Comparison of ENCODE assay signal across 8 cellular contexts in the genomic region with DNA sequence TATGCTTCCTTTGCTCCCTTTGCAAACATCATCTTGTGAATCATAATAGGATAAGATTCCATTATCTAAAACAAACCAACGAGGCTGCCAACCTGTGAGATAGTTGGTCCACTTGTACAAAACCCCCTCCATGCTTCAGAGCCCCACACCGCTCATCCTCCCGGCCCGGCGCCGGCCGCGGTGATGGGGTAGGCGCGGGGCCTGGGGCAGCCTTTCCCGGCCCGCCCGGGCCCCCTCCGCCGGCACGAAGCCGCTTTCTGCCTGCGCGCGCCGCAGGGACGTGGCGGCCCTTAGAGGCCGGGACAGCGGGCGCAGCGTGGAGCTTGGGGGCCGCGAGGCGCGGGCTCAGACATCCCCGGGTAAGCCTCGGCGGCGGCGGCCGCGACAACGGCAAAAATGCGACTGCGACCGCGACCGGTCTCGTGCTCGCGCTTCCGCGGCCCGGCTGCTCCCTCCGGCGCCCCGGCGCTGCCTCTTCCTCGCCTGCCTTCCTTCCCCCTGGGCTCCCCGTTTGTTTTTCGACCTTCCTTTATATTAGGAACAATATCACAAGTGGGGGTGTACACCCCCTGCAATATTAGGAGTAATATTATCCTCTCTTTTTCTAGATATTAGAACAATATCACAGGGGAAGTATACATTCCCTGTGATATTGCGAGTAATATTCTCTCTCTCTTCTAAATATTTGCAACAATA. TPM values are rescaled to one million over a fixed set of nuclear protein-coding genes. Genes with fewer than 3 reads are reported as not detected.
DNase-seq lines count a peak whose midpoint lies in the region; ATAC-seq and TF ChIP-seq lines count a peak whose summit lies in the region.
"Had no signal": no experiment of that assay in that cellular context is flagged by ENCODE, and none has a peak within 500 bp of the region (broad histone marks: within the 10 kb centered on the region; RNA-seq: fewer than 3 reads in every experiment).

No MANE protein-coding gene starts in this region.

- H3K4me1 ChIP-seq in HEK293 (ENCODE audit: control insufficient read depth, insufficient read depth, low read length): peaks cover 4% of the 10 kb centered on the region; the same call in 1 of the 2 replicates
- H3K4me1 ChIP-seq in mesendoderm (ENCODE audit: control insufficient read depth, low read depth, low read length): no peaks in the 10 kb centered on the region

- CTCF ChIA-PET in HEK293 (lab: Yijun Ruan, JAX): no interaction called here

- H3K79me2 ChIP-seq in neural cell (replicated peaks; ENCODE audit: insufficient read depth, low read length) (no peaks in the 10 kb centered on the region), mesendoderm (ENCODE audit: control insufficient read depth, insufficient read depth, low read length) (no peaks in the 10 kb centered on the region)

- no peak overlapping the region for H2BK15ac ChIP-seq in mesendoderm (replicated peaks; ENCODE audit: low read depth)

- H3K4me3 ChIP-seq in HEK293 (ENCODE audit: low read depth, low read length) (no peak overlapping the region; the same call in 1 of the 2 replicates), neural cell (ENCODE audit: low read length) (peak overlapping the region; percentile 35), mesendoderm (ENCODE audit: low read length) (no peak overlapping the region)

- H2BK120ac ChIP-seq in mesendoderm (ENCODE audit: low read depth, low read length): no peak overlapping the region

- H3K18ac ChIP-seq in mesendoderm (ENCODE audit: low read length): no peak overlapping the region

- no peak overlapping the region for H2AK5ac ChIP-seq in mesendoderm (ENCODE audit: low read length)

- ATAC-seq in SK-N-SH treated with all-trans-retinoic acid at 6 μM for 48 hours (peak; percentile 59), GM21619 (IDR thresholded peaks at IDR 0.05; ENCODE audit: unreplicated experiment) (no peak)

- H3K4me2 ChIP-seq in neural cell (ENCODE audit: low read length) (no peak overlapping the region), mesendoderm (ENCODE audit: low read length) (no peak overlapping the region)

- no peak for TF ChIP-seq RAD21 in neural cell (conservative IDR thresholded peaks at IDR 0.05)

- no peaks in the 10 kb centered on the region for H4K20me1 ChIP-seq in neural cell (ENCODE audit: insufficient read depth)

- POLR2A ChIA-PET in HEK293 (lab: Yijun Ruan, JAX): no interaction called here

- no peak overlapping the region for H3K23ac ChIP-seq in mesendoderm (ENCODE audit: low read length)

- H4K5ac ChIP-seq in mesendoderm (ENCODE audit: low read length): no peak overlapping the region

- no CpG with 5 or more reads among the region's 58 CpGs for WGBS in mesendoderm (ENCODE audit: extremely low coverage, insufficient coverage, low lambda C conversion rate)

- no peak overlapping the region for H3K27ac ChIP-seq in HEK293 (ENCODE audit: extremely low read depth, low read depth, low read length)
- H3K27ac ChIP-seq in neural cell (ENCODE audit: low read length): no peak overlapping the region
- no peak overlapping the region for H3K27ac ChIP-seq in mesendoderm (ENCODE audit: low read depth, low read length)

- H3K56ac ChIP-seq in mesendoderm (ENCODE audit: low read length): no peak overlapping the region

- H3K9me2 ChIP-seq in neural cell (ENCODE audit: insufficient read depth, low read length): no peaks in the 10 kb centered on the region

- H3K9me3 ChIP-seq in HEK293 (ENCODE audit: control insufficient read depth, insufficient read depth, low read depth, low read length) (no peaks in the 10 kb centered on the region), neural cell (ENCODE audit: low read length) (no peaks in the 10 kb centered on the region)

- no peaks in the 10 kb centered on the region for H3K79me1 ChIP-seq in mesendoderm (ENCODE audit: low read length)

- no peaks in the 10 kb centered on the region for H3F3A ChIP-seq in neural cell (ENCODE audit: insufficient read depth, low read length, poor library complexity, severe bottlenecking)

- H3K9ac ChIP-seq in neural cell (ENCODE audit: low read length) (no peak overlapping the region), mesendoderm (ENCODE audit: low read length) (no peak overlapping the region)

- peak; percentile 36 for DNase-seq in central memory CD4-positive, alpha-beta T cell
- DNase-seq in mesendoderm (no peak), SKM-1 (lab: John Stamatoyannopoulos, UW; ENCODE audit: unreplicated experiment) (no peak)

- TF ChIP-seq CTCF in HEK293 (tag by site-specific recombination; IDR thresholded peaks at IDR 0.05): no peak
- no peak for TF ChIP-seq CTCF in neural cell (IDR thresholded peaks at IDR 0.05; ENCODE audit: poor library complexity, severe bottlenecking)

- no peak for TF ChIP-seq EP300 in neural cell (conservative IDR thresholded peaks at IDR 0.05; ENCODE audit: poor library complexity, severe bottlenecking)

- H4K8ac ChIP-seq in mesendoderm (ENCODE audit: low read depth, low read length): no peak overlapping the region

- H3K27me3 ChIP-seq in neural cell (ENCODE audit: insufficient read depth, low read depth, low read length): peaks cover 17% of the 10 kb centered on the region
- peaks cover 24% of the 10 kb centered on the region for H3K27me3 ChIP-seq in mesendoderm (ENCODE audit: insufficient read depth, low read length, poor library complexity)

- H2AFZ ChIP-seq in neural cell (ENCODE audit: low read depth, low read length): no peak overlapping the region

- H3K4ac ChIP-seq in mesendoderm (ENCODE audit: low read depth, low read length): no peak overlapping the region

- no peaks in the 10 kb centered on the region for H3K36me3 ChIP-seq in HEK293 (ENCODE audit: control insufficient read depth in 2 of 2, insufficient read depth in 1 of 2, low read length in 2 of 2)
- no peaks in the 10 kb centered on the region for H3K36me3 ChIP-seq in neural cell (ENCODE audit: insufficient read depth, low read length)
- H3K36me3 ChIP-seq in mesendoderm (ENCODE audit: control insufficient read depth, insufficient read depth, low read length): no peaks in the 10 kb centered on the region

- no peak overlapping the region for H2BK5ac ChIP-seq in mesendoderm (ENCODE audit: low read length)

TF ChIP-seq in HEK293, 187 proteins besides CTCF, POLR2A, EP300 and RAD21:
- TF ChIP-seq, protein P1, sequence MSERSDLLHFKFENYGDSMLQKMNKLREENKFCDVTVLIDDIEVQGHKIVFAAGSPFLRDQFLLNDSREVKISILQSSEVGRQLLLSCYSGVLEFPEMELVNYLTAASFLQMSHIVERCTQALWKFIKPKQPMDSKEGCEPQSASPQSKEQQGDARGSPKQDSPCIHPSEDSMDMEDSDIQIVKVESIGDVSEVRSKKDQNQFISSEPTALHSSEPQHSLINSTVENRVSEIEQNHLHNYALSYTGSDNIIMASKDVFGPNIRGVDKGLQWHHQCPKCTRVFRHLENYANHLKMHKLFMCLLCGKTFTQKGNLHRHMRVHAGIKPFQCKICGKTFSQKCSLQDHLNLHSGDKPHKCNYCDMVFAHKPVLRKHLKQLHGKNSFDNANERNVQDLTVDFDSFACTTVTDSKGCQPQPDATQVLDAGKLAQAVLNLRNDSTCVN (tag by site-specific recombination; optimal IDR thresholded peaks at IDR 0.05): peak; percentile 70
- TF ChIP-seq ZNF132 (tag by site-specific recombination; IDR thresholded peaks at IDR 0.05; ENCODE audit: borderline replicate concordance): no peak
- TF ChIP-seq ZIC2 (tag by site-specific recombination; IDR thresholded peaks at IDR 0.05): no peak
- TF ChIP-seq ZNF335 (tag by site-specific recombination; conservative IDR thresholded peaks at IDR 0.05): peak; percentile 53; the same call in 1 of the 2 replicates
- peak; percentile 59; the same call in 1 of the 2 replicates for TF ChIP-seq ZNF561 (tag by site-specific recombination; IDR thresholded peaks at IDR 0.05; ENCODE audit: borderline replicate concordance)

TF ChIP-seq in SK-N-SH treated with all-trans-retinoic acid at 6 μM for 48 hours, 23 proteins besides CTCF, POLR2A, EP300 and RAD21 (continues in another document):
- TF ChIP-seq TOX (CRISPR knock-in tag; IDR thresholded peaks at IDR 0.05; ENCODE audit: borderline replicate concordance): no peak
- TF ChIP-seq BACH2 (CRISPR knock-in tag; IDR thresholded peaks at IDR 0.05; ENCODE audit: borderline replicate concordance): no peak
- no peak for TF ChIP-seq SNAI2 (CRISPR knock-in tag; IDR thresholded peaks at IDR 0.05)
- TF ChIP-seq ZNF70 (CRISPR knock-in tag; IDR thresholded peaks at IDR 0.05): no peak
- TF ChIP-seq RARB (CRISPR knock-in tag; IDR thresholded peaks at IDR 0.05): no peak
- no peak for TF ChIP-seq ZNF8 (CRISPR knock-in tag; IDR thresholded peaks at IDR 0.05)

TF ChIP-seq in neural cell, 6 proteins besides CTCF, POLR2A, EP300 and RAD21:
- no peak for TF ChIP-seq SMC3 (conservative IDR thresholded peaks at IDR 0.05; ENCODE audit: poor library complexity)
- TF ChIP-seq EZH2 (IDR thresholded peaks at IDR 0.05; ENCODE audit: borderline replicate concordance, insufficient read depth, low read length, poor library complexity, severe bottlenecking): no peak
- TF ChIP-seq MXI1 (conservative IDR thresholded peaks at IDR 0.05; ENCODE audit: poor library complexity, severe bottlenecking): no peak
- TF ChIP-seq, protein P2, sequence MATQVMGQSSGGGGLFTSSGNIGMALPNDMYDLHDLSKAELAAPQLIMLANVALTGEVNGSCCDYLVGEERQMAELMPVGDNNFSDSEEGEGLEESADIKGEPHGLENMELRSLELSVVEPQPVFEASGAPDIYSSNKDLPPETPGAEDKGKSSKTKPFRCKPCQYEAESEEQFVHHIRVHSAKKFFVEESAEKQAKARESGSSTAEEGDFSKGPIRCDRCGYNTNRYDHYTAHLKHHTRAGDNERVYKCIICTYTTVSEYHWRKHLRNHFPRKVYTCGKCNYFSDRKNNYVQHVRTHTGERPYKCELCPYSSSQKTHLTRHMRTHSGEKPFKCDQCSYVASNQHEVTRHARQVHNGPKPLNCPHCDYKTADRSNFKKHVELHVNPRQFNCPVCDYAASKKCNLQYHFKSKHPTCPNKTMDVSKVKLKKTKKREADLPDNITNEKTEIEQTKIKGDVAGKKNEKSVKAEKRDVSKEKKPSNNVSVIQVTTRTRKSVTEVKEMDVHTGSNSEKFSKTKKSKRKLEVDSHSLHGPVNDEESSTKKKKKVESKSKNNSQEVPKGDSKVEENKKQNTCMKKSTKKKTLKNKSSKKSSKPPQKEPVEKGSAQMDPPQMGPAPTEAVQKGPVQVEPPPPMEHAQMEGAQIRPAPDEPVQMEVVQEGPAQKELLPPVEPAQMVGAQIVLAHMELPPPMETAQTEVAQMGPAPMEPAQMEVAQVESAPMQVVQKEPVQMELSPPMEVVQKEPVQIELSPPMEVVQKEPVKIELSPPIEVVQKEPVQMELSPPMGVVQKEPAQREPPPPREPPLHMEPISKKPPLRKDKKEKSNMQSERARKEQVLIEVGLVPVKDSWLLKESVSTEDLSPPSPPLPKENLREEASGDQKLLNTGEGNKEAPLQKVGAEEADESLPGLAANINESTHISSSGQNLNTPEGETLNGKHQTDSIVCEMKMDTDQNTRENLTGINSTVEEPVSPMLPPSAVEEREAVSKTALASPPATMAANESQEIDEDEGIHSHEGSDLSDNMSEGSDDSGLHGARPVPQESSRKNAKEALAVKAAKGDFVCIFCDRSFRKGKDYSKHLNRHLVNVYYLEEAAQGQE (IDR thresholded peaks at IDR 0.05; ENCODE audit: borderline replicate concordance): no peak
- no peak for TF ChIP-seq TAF1 (IDR thresholded peaks at IDR 0.05; ENCODE audit: low read depth)
- TF ChIP-seq POLR2AphosphoS5 (IDR thresholded peaks at IDR 0.05): no peak
TF ChIP-seq in neural cell: peak in this region for 0.

RNA-seq across cellular contexts. Expression of a gene that starts 54.0 kb away (rescaled TPM):
- polyA plus RNA-seq in neural cell: 0.90 and 2.9 TPM in 2 replicates
- polyA minus RNA-seq in neural cell: 3.4 and 4.4 TPM in 2 replicates
- 0.17 TPM for polyA plus RNA-seq in mesendoderm (2013, experiment 1 of 2)
- polyA plus RNA-seq in mesendoderm (2013, experiment 2 of 2): 0.08 TPM
- polyA plus RNA-seq: keratinocyte had no signal
